ENCODE assay signal across 11 cellular contexts in genomic region chr3:4047343-4047742, GRCh38.
"Had no signal": no experiment of that assay in that cellular context is flagged by ENCODE, and none has a peak within 500 bp of the region (broad histone marks: within the 10 kb centered on the region; RNA-seq: fewer than 3 reads in every experiment).

No MANE protein-coding gene starts in this region.

- H3K9me3 ChIP-seq: HAP-1 had no signal

- ATAC-seq: GM23338, HCT116 had no signal

- DNase-seq: GM23248, GOT3, H7, H9, HCEC 1CT, HFFc6 had no signal

- H2AFZ ChIP-seq: GM23248, GM23338 had no signal

- H3K4me3 ChIP-seq: GM23248, GM23338, HAP-1 had no signal

- H3K9ac ChIP-seq: GM23248 had no signal

- H3K4me1 ChIP-seq: HAP-1 had no signal

- FAIRE-seq: H1, H54 had no signal

- H3K4me2 ChIP-seq: GM23338 had no signal

- H3K36me3 ChIP-seq: HAP-1 had no signal

- H3K27ac ChIP-seq: GM23248 had no signal
